Comparison of ENCODE assay signal across 8 cellular contexts in genomic region chr3:149086232-149086988, GRCh38. TPM values are rescaled to one million over a fixed set of nuclear protein-coding genes. Genes with fewer than 3 reads are reported as not detected.
DNase-seq lines count a peak whose midpoint lies in the region; TF ChIP-seq lines count a peak whose summit lies in the region.

A gene with protein sequence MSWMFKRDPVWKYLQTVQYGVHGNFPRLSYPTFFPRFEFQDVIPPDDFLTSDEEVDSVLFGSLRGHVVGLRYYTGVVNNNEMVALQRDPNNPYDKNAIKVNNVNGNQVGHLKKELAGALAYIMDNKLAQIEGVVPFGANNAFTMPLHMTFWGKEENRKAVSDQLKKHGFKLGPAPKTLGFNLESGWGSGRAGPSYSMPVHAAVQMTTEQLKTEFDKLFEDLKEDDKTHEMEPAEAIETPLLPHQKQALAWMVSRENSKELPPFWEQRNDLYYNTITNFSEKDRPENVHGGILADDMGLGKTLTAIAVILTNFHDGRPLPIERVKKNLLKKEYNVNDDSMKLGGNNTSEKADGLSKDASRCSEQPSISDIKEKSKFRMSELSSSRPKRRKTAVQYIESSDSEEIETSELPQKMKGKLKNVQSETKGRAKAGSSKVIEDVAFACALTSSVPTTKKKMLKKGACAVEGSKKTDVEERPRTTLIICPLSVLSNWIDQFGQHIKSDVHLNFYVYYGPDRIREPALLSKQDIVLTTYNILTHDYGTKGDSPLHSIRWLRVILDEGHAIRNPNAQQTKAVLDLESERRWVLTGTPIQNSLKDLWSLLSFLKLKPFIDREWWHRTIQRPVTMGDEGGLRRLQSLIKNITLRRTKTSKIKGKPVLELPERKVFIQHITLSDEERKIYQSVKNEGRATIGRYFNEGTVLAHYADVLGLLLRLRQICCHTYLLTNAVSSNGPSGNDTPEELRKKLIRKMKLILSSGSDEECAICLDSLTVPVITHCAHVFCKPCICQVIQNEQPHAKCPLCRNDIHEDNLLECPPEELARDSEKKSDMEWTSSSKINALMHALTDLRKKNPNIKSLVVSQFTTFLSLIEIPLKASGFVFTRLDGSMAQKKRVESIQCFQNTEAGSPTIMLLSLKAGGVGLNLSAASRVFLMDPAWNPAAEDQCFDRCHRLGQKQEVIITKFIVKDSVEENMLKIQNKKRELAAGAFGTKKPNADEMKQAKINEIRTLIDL (minus strand): TSS chr3:149086533. CDS start chr3:149086336, 197 bp downstream.

- H3K4me1 ChIP-seq in HEK293 (ENCODE audit: control insufficient read depth, insufficient read depth, low read length) (no peaks in the 10 kb centered on the region), suprapubic skin (peaks cover 15% of the 10 kb centered on the region)

- H3K36me3 ChIP-seq in HEK293 (ENCODE audit: control insufficient read depth in 2 of 2, insufficient read depth in 1 of 2, low read length in 2 of 2) (peaks cover 19% of the 10 kb centered on the region in 2 experiments), SK-N-MC (ENCODE audit: insufficient read depth, low read length) (peaks cover 35% of the 10 kb centered on the region), suprapubic skin (no peaks in the 10 kb centered on the region)

- no peaks in the 10 kb centered on the region for H3K27me3 ChIP-seq in suprapubic skin

- H3K9me3 ChIP-seq in HEK293 (ENCODE audit: control insufficient read depth, insufficient read depth, low read depth, low read length) = no peaks in the 10 kb centered on the region
- H3K9me3 ChIP-seq in SK-N-MC (ENCODE audit: low read depth, low read length) = peaks cover 6% of the 10 kb centered on the region; the same call in 1 of the 2 replicates
- no peaks in the 10 kb centered on the region for H3K9me3 ChIP-seq in suprapubic skin

- POLR2A ChIA-PET in HEK293 (lab: Yijun Ruan, JAX) = no interaction called here

- CTCF ChIA-PET in HEK293 (lab: Yijun Ruan, JAX) = interaction anchor here (0.5 to 0.6 kb wide), 2 partner anchors 28 to 362 kb away, joined by 3 to 5 read pairs; no protein-coding TSS in a partner anchor

- peak within 1 kb of the TSS; percentile 77 for H3K9ac ChIP-seq in SK-N-MC (ENCODE audit: insufficient read length)

- no peak for TF ChIP-seq EP300 in suprapubic skin (IDR thresholded peaks at IDR 0.05)

- TF ChIP-seq CTCF in HEK293 (tag by site-specific recombination; IDR thresholded peaks at IDR 0.05) (no peak), suprapubic skin (IDR thresholded peaks at IDR 0.05) (no peak)

- TF ChIP-seq POLR2A in suprapubic skin (IDR thresholded peaks at IDR 0.05) = no peak

- peak; percentile 96 for DNase-seq in GDM1 (lab: John Stamatoyannopoulos, UW)
- peak; percentile 95 for DNase-seq in MV-4-11 (lab: John Stamatoyannopoulos, UW)
- DNase-seq in SK-N-MC (ENCODE audit: low read depth, low spot score) = peak; percentile 97
- peak; percentile 91 for DNase-seq in activated naive CD4-positive, alpha-beta T cell treated with anti-CD3 and anti-CD28 coated beads, Interleukin-2, amount 50 U/mL, for 16 hours
- peak; percentile 96 for DNase-seq in globus pallidus (ENCODE audit: low spot score)
- DNase-seq in nucleus accumbens (lab: John Stamatoyannopoulos, UW) = peak; percentile 30 to 97 (median 92)
- peak; percentile 91 to 94 for DNase-seq in suprapubic skin (ENCODE audit: low spot score in 2 of 2)

- H3K4me3 ChIP-seq in HEK293 (ENCODE audit: low read depth, low read length) = peak within 1 kb of the TSS; percentile 90
- peak within 1 kb of the TSS; percentile 94 for H3K4me3 ChIP-seq in SK-N-MC
- peak within 1 kb of the TSS; percentile 81 for H3K4me3 ChIP-seq in suprapubic skin

- WGBS in suprapubic skin = 9% methylated on average over 53 of the region's 57 CpGs

- H3K27ac ChIP-seq in HEK293 (ENCODE audit: extremely low read depth, low read depth, low read length) (peak within 1 kb of the TSS; percentile 69), SK-N-MC (peak within 1 kb of the TSS; percentile 66; the same call in 1 of the 2 replicates), suprapubic skin (peak within 1 kb of the TSS; percentile 71)

TF ChIP-seq in HEK293, 187 proteins besides CTCF, POLR2A, EP300 and RAD21 (continues in another document):
- TF ChIP-seq BCL11B (tag by site-specific recombination; IDR thresholded peaks at IDR 0.05; ENCODE audit: low read depth) (no peak), ZNF2 (tag by site-specific recombination; IDR thresholded peaks at IDR 0.05) (0 out of 2 replicates have a peak, but pooled peaks have one; percentile 39), EGR2 (tag by site-specific recombination; IDR thresholded peaks at IDR 0.05; ENCODE audit: low read depth) (peak; percentile 54), ZNF580 (tag by site-specific recombination; IDR thresholded peaks at IDR 0.05) (peak; percentile 87), ZNF596 (tag by site-specific recombination; IDR thresholded peaks at IDR 0.05) (no peak), PATZ1 (tag by site-specific recombination; IDR thresholded peaks at IDR 0.05) (peak; percentile 67), ZNF529 (tag by site-specific recombination; IDR thresholded peaks at IDR 0.05; ENCODE audit: insufficient replicate concordance) (no peak), ZNF280D (tag by site-specific recombination; IDR thresholded peaks at IDR 0.05) (peak; percentile 47), ZNF354C (tag by site-specific recombination; IDR thresholded peaks at IDR 0.05; ENCODE audit: borderline replicate concordance, low read depth) (no peak), ZNF558 (tag by site-specific recombination; IDR thresholded peaks at IDR 0.05) (0 out of 2 replicates have a peak, but pooled peaks have one; percentile 10)
- TF ChIP-seq, protein P1, sequence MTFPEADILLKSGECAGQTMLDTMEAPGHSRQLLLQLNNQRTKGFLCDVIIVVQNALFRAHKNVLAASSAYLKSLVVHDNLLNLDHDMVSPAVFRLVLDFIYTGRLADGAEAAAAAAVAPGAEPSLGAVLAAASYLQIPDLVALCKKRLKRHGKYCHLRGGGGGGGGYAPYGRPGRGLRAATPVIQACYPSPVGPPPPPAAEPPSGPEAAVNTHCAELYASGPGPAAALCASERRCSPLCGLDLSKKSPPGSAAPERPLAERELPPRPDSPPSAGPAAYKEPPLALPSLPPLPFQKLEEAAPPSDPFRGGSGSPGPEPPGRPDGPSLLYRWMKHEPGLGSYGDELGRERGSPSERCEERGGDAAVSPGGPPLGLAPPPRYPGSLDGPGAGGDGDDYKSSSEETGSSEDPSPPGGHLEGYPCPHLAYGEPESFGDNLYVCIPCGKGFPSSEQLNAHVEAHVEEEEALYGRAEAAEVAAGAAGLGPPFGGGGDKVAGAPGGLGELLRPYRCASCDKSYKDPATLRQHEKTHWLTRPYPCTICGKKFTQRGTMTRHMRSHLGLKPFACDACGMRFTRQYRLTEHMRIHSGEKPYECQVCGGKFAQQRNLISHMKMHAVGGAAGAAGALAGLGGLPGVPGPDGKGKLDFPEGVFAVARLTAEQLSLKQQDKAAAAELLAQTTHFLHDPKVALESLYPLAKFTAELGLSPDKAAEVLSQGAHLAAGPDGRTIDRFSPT (tag by site-specific recombination; IDR thresholded peaks at IDR 0.05) = peak; percentile 94

RNA-seq across cellular contexts. Expression of the gene that starts here (rescaled TPM):
- 10 to 100 TPM in 2 of 4 donors, 1 to 10 TPM in 2; 5.3 to 15.8 (median 8.6) TPM for total RNA-seq in suprapubic skin

Comparison
In these comparisons a context has a peak if more than half of its experiments do, and no peak if none do; other contexts are left out.
1. Peak in every context shown above with its lines: DNase-seq, H3K4me3 ChIP-seq and H3K27ac ChIP-seq.